Comparison of ENCODE assay signal across 19 cellular contexts in genomic region chr4:14967982-14968381, GRCh38.
"Had no signal": no experiment of that assay in that cellular context is flagged by ENCODE, and none has a peak within 500 bp of the region (broad histone marks: within the 10 kb centered on the region; RNA-seq: fewer than 3 reads in every experiment).

No MANE protein-coding gene starts in this region.

- H3K4me1 ChIP-seq: gastrocnemius medialis, heart right ventricle, stomach, transverse colon had no signal

- DNase-seq: cerebellar nuclear complex; dermis blood vessel endothelial cell; effector CD4-positive, alpha-beta T cell; endodermal cell; gastrocnemius medialis; heart right ventricle; hypothalamus; kidney glomerular epithelial cell; naive thymus-derived CD4-positive, alpha-beta T cell; nephron progenitor cell; posterior cingulate gyrus; small intestine; stimulated activated CD4-positive, alpha-beta T cell treated with anti-CD3 and anti-CD28 coated beads, Interleukin-12 subunit alpha, Interleukin-12 subunit beta, amount 100 ng/mL, for 4 hours; stimulated activated naive CD4-positive, alpha-beta T cell; stomach; substantia nigra; transverse colon had no signal

- H3K36me3 ChIP-seq: gastrocnemius medialis, heart right ventricle, stomach, thoracic aorta, transverse colon had no signal

- H3K27ac ChIP-seq: gastrocnemius medialis, heart right ventricle, thoracic aorta, transverse colon had no signal

- ATAC-seq: gastrocnemius medialis; heart right ventricle; naive thymus-derived CD4-positive, alpha-beta T cell; sciatic nerve had no signal

- H3K9me3 ChIP-seq: gastrocnemius medialis, thoracic aorta, transverse colon had no signal

- H3K27me3 ChIP-seq: gastrocnemius medialis, heart right ventricle, stomach, transverse colon had no signal

- H3K4me3 ChIP-seq: gastrocnemius medialis, heart right ventricle, stomach, thoracic aorta, transverse colon had no signal
